In the genomic region with DNA sequence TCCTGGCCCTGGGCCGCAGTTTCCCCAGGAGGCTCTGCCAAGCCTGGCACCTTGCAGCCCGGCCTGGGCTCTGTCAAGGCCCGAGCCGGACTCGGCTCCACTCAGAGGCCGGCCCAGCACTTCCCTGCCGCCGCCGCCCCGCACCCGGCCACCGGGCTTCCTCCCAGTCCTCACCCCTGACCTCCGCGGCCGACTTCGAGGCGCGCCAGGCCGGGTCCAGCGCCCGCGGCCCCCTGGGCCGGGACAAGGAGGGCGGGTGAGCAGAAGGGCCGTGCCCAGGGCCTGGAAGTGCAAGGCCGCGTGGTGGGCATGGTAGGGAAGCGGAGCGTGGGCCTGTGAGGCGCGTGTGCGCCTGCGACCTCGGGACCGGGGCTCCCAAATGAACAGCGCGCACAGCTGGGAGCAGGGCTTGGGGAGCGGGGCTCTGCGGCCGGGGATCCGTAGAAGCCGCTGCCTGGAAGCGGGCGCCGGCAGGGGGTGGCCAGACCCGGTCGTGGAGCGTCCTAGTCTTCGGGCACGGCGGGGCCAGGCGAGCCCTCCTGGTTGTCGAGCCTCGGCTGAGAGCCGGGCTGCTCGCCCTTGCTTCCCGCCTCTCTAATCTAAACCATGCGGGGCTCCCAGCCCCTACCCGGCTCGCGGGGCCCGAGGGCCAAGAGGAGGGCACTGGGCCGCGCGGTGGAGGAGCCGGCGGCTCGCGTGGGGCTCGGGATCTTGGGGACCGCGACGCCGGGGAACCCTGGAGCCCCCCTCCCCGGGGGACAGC, we compare ENCODE assay signal across 11 cellular contexts. TPM values are rescaled to one million over a fixed set of nuclear protein-coding genes. Genes with fewer than 3 reads are reported as not detected.
A peak's percentile ranks its signal among the peaks of the same experiment; 100 is the strongest.
DNase-seq lines count a peak whose midpoint lies in the region; ATAC-seq and TF ChIP-seq lines count a peak whose summit lies in the region.
"Had no signal": no experiment of that assay in that cellular context is flagged by ENCODE, and none has a peak within 500 bp of the region (broad histone marks: within the 10 kb centered on the region; RNA-seq: fewer than 3 reads in every experiment).

No MANE protein-coding gene starts in this region.

- H3K9me3 ChIP-seq in A673 (ENCODE audit: low read depth, low read length, poor library complexity, severe bottlenecking) (no peaks in the 10 kb centered on the region), HUES64 (ENCODE audit: insufficient read depth, low read depth, low read length) (no peaks in the 10 kb centered on the region), SJCRH30 (replicated peaks) (no peaks in the 10 kb centered on the region; the same call in 1 of the 2 replicates)

- H3K27me3 Mint-ChIP-seq in nephron progenitor cell (ENCODE audit: low read depth, poor library complexity) = peaks cover 85% of the 10 kb centered on the region

- H3K9me3 Mint-ChIP-seq in nephron progenitor cell = no peaks in the 10 kb centered on the region
- H3K9me3 Mint-ChIP-seq: T-helper 1 cell treated with Interleukin-12 subunit alpha and Interleukin-12 subunit beta and Interleukin-4 antibody, amounts not matched to agents 30 μg/mL and 1 μg/mL, for 36 hours had no signal

- H3K36me3 ChIP-seq in A673 (ENCODE audit: insufficient read depth, low read length, poor library complexity, severe bottlenecking) (no peaks in the 10 kb centered on the region), HUES64 (ENCODE audit: insufficient read depth, low read length) (no peaks in the 10 kb centered on the region), SJCRH30 (no peaks in the 10 kb centered on the region)

- no peaks in the 10 kb centered on the region for H3K36me3 Mint-ChIP-seq in nephron progenitor cell (ENCODE audit: low read depth)

- POLR2A ChIA-PET in A673 (lab: Charles Lee; ENCODE audit: low non-redundant PET) = no interaction called here

- H3K4me1 ChIP-seq in A673 (ENCODE audit: insufficient read depth, low read length, poor library complexity, severe bottlenecking) (no peaks in the 10 kb centered on the region), HUES64 (ENCODE audit: insufficient read depth, low read length) (no peaks in the 10 kb centered on the region), SJCRH30 (no peaks in the 10 kb centered on the region)

- H3K27ac Mint-ChIP-seq in nephron progenitor cell = no peak overlapping the region

- WGBS in HUES64 = 1% methylated on average over 75 of the region's 75 CpGs

- no TSS peak for BruUV-seq in A673 (replicated peaks; lab: Mats Ljungman, UMichigan)

- DNase-seq in A673 (ENCODE audit: low spot score) (no peak), foreskin fibroblast (peak in 1 of 2 donors; percentile 69), nephron progenitor cell (peak; percentile 60), SJCRH30 (no peak), DMS153 (lab: John Stamatoyannopoulos, UW) (no peak), mucosa of gallbladder (ENCODE audit: low spot score) (no peak)
- DNase-seq: activated T-cell treated with anti-CD3 and anti-CD28 coated beads for 4 hours had no signal

- H3K9ac ChIP-seq in HUES64 (ENCODE audit: low read depth, low read length) = no peak overlapping the region

- no peak for ATAC-seq in GM18858 (IDR thresholded peaks at IDR 0.05; ENCODE audit: unreplicated experiment)

- H3K27me3 ChIP-seq in A673 (replicated peaks; ENCODE audit: insufficient read depth, low read depth, low read length, poor library complexity) (peaks cover 8% of the 10 kb centered on the region), HUES64 (ENCODE audit: insufficient read depth, low read length) (peaks cover 100% of the 10 kb centered on the region), SJCRH30 (no peaks in the 10 kb centered on the region)

- peaks cover 34% of the 10 kb centered on the region for H3K4me1 Mint-ChIP-seq in nephron progenitor cell

- intact Hi-C loops in A673 (cut with micrococcal nuclease; ENCODE audit: unreplicated experiment) = no loop called here

- no peak overlapping the region for H3K4me3 Mint-ChIP-seq in nephron progenitor cell
- H3K4me3 Mint-ChIP-seq: T-helper 1 cell treated with Interleukin-12 subunit alpha and Interleukin-12 subunit beta and Interleukin-4 antibody, amounts not matched to agents 30 μg/mL and 1 μg/mL, for 36 hours had no signal

- H3K4me3 ChIP-seq in A673 (ENCODE audit: low read depth, low read length, poor library complexity, severe bottlenecking) (peak overlapping the region; percentile 24), HUES64 (ENCODE audit: low read length) (peak overlapping the region; percentile 46), foreskin fibroblast (ENCODE audit: low read depth in 1 of 2, low read length in 2 of 2) (peak overlapping the region; percentile 42 to 79), SJCRH30 (no peak overlapping the region)

- H3K27ac ChIP-seq in A673 (ENCODE audit: low read depth, low read length, poor library complexity, severe bottlenecking) (no peak overlapping the region), HUES64 (ENCODE audit: low read depth, low read length) (no peak overlapping the region), SJCRH30 (no peak overlapping the region)

- CTCF ChIA-PET in A673 (lab: Charles Lee) = no interaction called here

- TF ChIP-seq CTCF in A673 (conservative IDR thresholded peaks at IDR 0.05; ENCODE audit: low read depth, low read length) = no peak
- no peak for TF ChIP-seq CTCF in foreskin fibroblast (IDR thresholded peaks at IDR 0.05; ENCODE audit: low read depth, low read length)
- TF ChIP-seq CTCF in nephron progenitor cell (IDR thresholded peaks at IDR 0.05) = no peak

RNA-seq across cellular contexts. Expression of a gene that starts 0.5 kb away (rescaled TPM):
- not detected in 2 replicates for total RNA-seq in A673 (2021)
- polyA plus RNA-seq in HUES64 (2013, experiment 1 of 2) = 0.05 TPM
- polyA plus RNA-seq in HUES64 (2013, experiment 2 of 2) = 0.44 TPM
- total RNA-seq in SJCRH30 (2014; rRNA removed; shearing (Covaris generic)) = 0.35 and 0.42 TPM in 2 replicates
- total RNA-seq in mucosa of gallbladder = 1.6 TPM
- total RNA-seq: HT-29 had no signal

RNA-seq across cellular contexts. Expression of a gene that starts 52.1 kb away (rescaled TPM):
- total RNA-seq in A673 (2021) (not detected in 2 replicates), mucosa of gallbladder (33.9 TPM)
- polyA plus RNA-seq in HUES64 (2013, experiment 1 of 2) = 0.65 TPM
- 0.38 TPM for polyA plus RNA-seq in HUES64 (2013, experiment 2 of 2)
- total RNA-seq in SJCRH30 (2014; rRNA removed; shearing (Covaris generic)) = 42.3 and 42.7 TPM in 2 replicates

Comparison
In these comparisons a context has a peak if more than half of its experiments do, and no peak if none do; other contexts are left out.
1. RNA of a gene that starts 52.1 kb away (total RNA-seq): 42.3 to 42.7 TPM in SJCRH30 and 33.9 TPM in mucosa of gallbladder (single experiment); not detected in A673; every median in the first group is over 10 times any median in the second.